Comparison of ENCODE assay signal across 27 cellular contexts in the genomic region with DNA sequence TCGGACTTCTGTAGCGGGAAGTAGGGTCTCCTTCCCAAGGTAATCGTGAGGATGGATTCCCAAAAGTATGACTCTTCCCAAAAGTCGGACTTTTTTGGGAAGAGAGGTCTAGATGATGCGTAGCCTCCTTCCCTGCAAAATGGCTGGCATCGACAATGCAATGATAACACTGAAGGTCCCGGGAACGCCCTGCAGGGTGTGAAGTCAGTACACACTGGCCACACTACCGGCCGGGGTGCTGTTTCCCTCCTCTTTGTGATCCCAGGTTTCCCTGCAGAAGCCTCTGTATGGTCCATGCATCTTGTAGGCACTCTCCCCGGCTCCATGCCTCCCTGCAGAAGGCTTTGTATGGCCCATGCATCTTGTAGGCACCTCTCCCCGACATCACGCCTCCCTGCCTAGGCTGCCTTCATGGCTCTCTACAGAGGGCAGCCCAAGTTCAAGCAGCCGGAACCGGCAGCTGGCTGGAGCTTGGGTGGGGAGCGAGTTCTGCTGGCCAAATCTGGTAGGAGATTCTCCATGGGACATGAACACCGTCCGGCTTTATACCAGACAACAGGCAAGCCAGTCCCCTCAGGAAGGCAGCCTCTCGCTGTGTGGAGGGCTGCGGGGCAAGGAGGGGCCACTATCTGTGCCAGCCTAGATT. TPM values are rescaled to one million over a fixed set of nuclear protein-coding genes. Genes with fewer than 3 reads are reported as not detected.
"Had no signal": no experiment of that assay in that cellular context is flagged by ENCODE, and none has a peak within 500 bp of the region (broad histone marks: within the 10 kb centered on the region; RNA-seq: fewer than 3 reads in every experiment).

No MANE protein-coding gene starts in this region.

- H3K4me1 Mint-ChIP-seq: central memory CD8-positive, alpha-beta T cell; naive B cell; stimulated activated naive B cell treated with anti-CD40 and anti-IgM and Interleukin-4, amounts not matched to agents 10 μg/mL and 1 μg/mL and 100 μg/mL, for 72 hours had no signal

- DNase-seq: colonic mucosa; dermis blood vessel endothelial cell; foreskin fibroblast; heart left ventricle; left colon; left ventricle myocardium inferior; lower lobe of right lung; naive B cell; nucleus accumbens; psoas muscle; right cardiac atrium; spleen; stimulated activated CD4-positive, alpha-beta T cell treated with anti-CD3 and anti-CD28 coated beads, Interleukin-4, amount 100 ng/mL, for 4 hours; stimulated activated naive B cell treated with anti-CD40 and anti-IgM and Interleukin-4, amounts not matched to agents 10 μg/mL and 1 μg/mL and 100 μg/mL, for 72 hours; transverse colon had no signal

- H3K4me3 Mint-ChIP-seq: central memory CD8-positive, alpha-beta T cell; naive B cell; nephron; neural progenitor cell; stimulated activated naive B cell treated with anti-CD40 and anti-IgM and Interleukin-4, amounts not matched to agents 10 μg/mL and 1 μg/mL and 100 μg/mL, for 72 hours; stimulated activated naive CD8-positive, alpha-beta T cell treated with anti-CD3 and anti-CD28 coated beads, Interleukin-15, Interleukin-2, amounts not matched to agents 100 ng/mL and 50 ng/mL, for 24 hours had no signal

- H3K27ac Mint-ChIP-seq: naive B cell; neural progenitor cell; stimulated activated naive B cell treated with anti-CD40 and anti-IgM and Interleukin-4, amounts not matched to agents 10 μg/mL and 1 μg/mL and 100 μg/mL, for 72 hours; stimulated activated naive CD8-positive, alpha-beta T cell treated with anti-CD3 and anti-CD28 coated beads, Interleukin-15, Interleukin-2, amounts not matched to agents 100 ng/mL and 50 ng/mL, for 24 hours had no signal

- H3K27ac ChIP-seq: colonic mucosa, gastroesophageal sphincter, heart left ventricle, hepatocyte, left ventricle myocardium inferior, lower lobe of right lung, neural progenitor cell, psoas muscle, skin epidermis, spleen, suprapubic skin, transverse colon, vagina had no signal

- H3K4me3 ChIP-seq: colonic mucosa, gastroesophageal sphincter, heart left ventricle, hepatocyte, left ventricle myocardium inferior, lower lobe of right lung, neural progenitor cell, psoas muscle, skin epidermis, spleen, suprapubic skin, transverse colon, vagina had no signal

- H3K36me3 Mint-ChIP-seq: stimulated activated naive B cell treated with anti-CD40 and anti-IgM and Interleukin-4, amounts not matched to agents 10 μg/mL and 1 μg/mL and 100 μg/mL, for 72 hours had no signal

- ATAC-seq: esophagus mucosa; gastroesophageal sphincter; heart left ventricle; left colon; right cardiac atrium; stimulated activated naive B cell treated with anti-CD40 and anti-IgM and Interleukin-4, amounts not matched to agents 10 μg/mL and 1 μg/mL and 100 μg/mL, for 72 hours had no signal

RNA-seq across cellular contexts. Expression of a gene that starts 23.3 kb away (rescaled TPM):
- total RNA-seq: mononuclear cell, osteocyte had no signal
